ENCODE assay signal across 8 cellular contexts in the genomic region with DNA sequence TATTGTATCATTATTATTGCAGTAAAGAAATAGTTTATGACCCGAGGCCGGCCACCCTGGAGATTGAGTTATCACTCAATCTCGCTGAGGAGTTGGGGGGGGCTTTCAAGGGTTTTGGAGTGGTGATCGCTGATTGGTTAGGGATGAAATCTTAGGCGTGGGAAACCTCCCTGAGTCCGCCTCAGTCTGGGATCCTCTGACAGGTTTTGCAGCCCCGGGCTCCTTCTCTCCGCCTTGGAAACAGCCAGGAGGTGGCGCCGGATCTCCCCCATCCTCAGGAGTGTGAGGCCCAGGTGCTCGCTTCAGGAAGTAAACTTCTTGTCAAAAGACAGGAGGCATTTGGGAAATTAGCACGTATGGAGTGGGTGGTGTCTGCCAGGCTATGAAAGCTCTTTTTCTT. TPM values are rescaled to one million over a fixed set of nuclear protein-coding genes. Genes with fewer than 3 reads are reported as not detected.
DNase-seq lines count a peak whose midpoint lies in the region; ATAC-seq and TF ChIP-seq lines count a peak whose summit lies in the region.

No MANE protein-coding gene starts in this region.

- peak; percentile 85 for DNase-seq in DMS53 (lab: John Stamatoyannopoulos, UW)
- peak; percentile 39 for DNase-seq in KBM-7
- peak; percentile 32 for DNase-seq in SK-N-DZ (ENCODE audit: low spot score)
- DNase-seq in glutamatergic neuron, result peak; percentile 68
- DNase-seq in upper lobe of left lung, result peak in 1 of 2 donors; percentile 83
- no peak for DNase-seq in sigmoid colon

- H3K4me3 Mint-ChIP-seq in glutamatergic neuron (ENCODE audit: unreplicated experiment), result no peak overlapping the region

- intact Hi-C loops in sigmoid colon (cut with DNase I), result no loop called here

- H3K9me3 ChIP-seq in upper lobe of left lung (no peaks in the 10 kb centered on the region), sigmoid colon (no peaks in the 10 kb centered on the region)

- ATAC-seq in upper lobe of left lung (ENCODE audit: low FRiP score in 2 of 2) (peak; percentile 47 to 87), GM21447 (IDR thresholded peaks at IDR 0.05; ENCODE audit: unreplicated experiment) (no peak), GM21367 (IDR thresholded peaks at IDR 0.05; ENCODE audit: unreplicated experiment) (no peak)

- peaks cover 4% of the 10 kb centered on the region for H3K27me3 Mint-ChIP-seq in glutamatergic neuron (ENCODE audit: unreplicated experiment)

- no peaks in the 10 kb centered on the region for H3K9me3 Mint-ChIP-seq in glutamatergic neuron (ENCODE audit: unreplicated experiment)

- H3K4me3 ChIP-seq in upper lobe of left lung (peak overlapping the region in 1 of 4 donors; percentile 22), sigmoid colon (no peak overlapping the region)

- TF ChIP-seq EP300 in upper lobe of left lung (IDR thresholded peaks at IDR 0.05) (no peak), sigmoid colon (IDR thresholded peaks at IDR 0.05) (no peak)

- no peaks in the 10 kb centered on the region for H3K36me3 Mint-ChIP-seq in glutamatergic neuron (ENCODE audit: unreplicated experiment)

- peaks cover 0 to 13% (median 0%) of the 10 kb centered on the region in 4 donors for H3K4me1 ChIP-seq in upper lobe of left lung
- H3K4me1 ChIP-seq in sigmoid colon, result no peaks in the 10 kb centered on the region

- H3K36me3 ChIP-seq in upper lobe of left lung (no peaks in the 10 kb centered on the region), sigmoid colon (no peaks in the 10 kb centered on the region)

- WGBS in upper lobe of left lung, 2 donors, result 9 to 18% methylated on average over 11 to 12 of the region's 12 CpGs
- 4 to 14% methylated on average over 12 of the region's 12 CpGs for WGBS in sigmoid colon, 2 donors

- no peaks in the 10 kb centered on the region for H3K27me3 ChIP-seq in upper lobe of left lung
- H3K27me3 ChIP-seq in sigmoid colon, result peaks cover 0 to 40% (median 6%) of the 10 kb centered on the region in 3 donors

- peaks cover 3% of the 10 kb centered on the region for H3K4me1 Mint-ChIP-seq in glutamatergic neuron (ENCODE audit: low read depth, unreplicated experiment)

- H3K27ac ChIP-seq in upper lobe of left lung (no peak overlapping the region), sigmoid colon (no peak overlapping the region)

- H3K27ac Mint-ChIP-seq in glutamatergic neuron (ENCODE audit: unreplicated experiment), result no peak overlapping the region

- no peak for TF ChIP-seq CTCF in glutamatergic neuron (IDR thresholded peaks at IDR 0.05; ENCODE audit: partially characterized antibody, unreplicated experiment)
- TF ChIP-seq CTCF in upper lobe of left lung (IDR thresholded peaks at IDR 0.05), result peak in 4 of 6 experiments; percentile 8 to 36 (median 12)
- TF ChIP-seq CTCF in sigmoid colon (IDR thresholded peaks at IDR 0.05), result no peak

- in situ Hi-C loops in KBM-7 (cut with MboI; ENCODE audit: low pct_unique_long_range_greater_than_20kb, low sequenced_read_pairs), result no loop called here

- TF ChIP-seq POLR2A in upper lobe of left lung (IDR thresholded peaks at IDR 0.05) (no peak), sigmoid colon (IDR thresholded peaks at IDR 0.05) (no peak)

RNA-seq across cellular contexts. Expression of gene SEC61A1, which starts 41.1 kb away (rescaled TPM):
- polyA plus RNA-seq in SK-N-DZ (2014; cell fraction: cytosol; rRNA removed), result 88.4 and 92.5 TPM in 2 replicates
- 73.1 and 90.5 TPM in 2 replicates for polyA plus RNA-seq in SK-N-DZ (2014; cell fraction: nucleus; rRNA removed)
- 201 TPM for total RNA-seq in glutamatergic neuron (ENCODE audit: unreplicated experiment)
- total RNA-seq in upper lobe of left lung, result 100 to 1,000 TPM in 5 of 6 donors, 10 to 100 TPM in 1; 80.7 to 193 (median 164) TPM
- total RNA-seq in sigmoid colon, result 10 to 100 TPM; 52.3 to 82.5 (median 63.0) TPM
- 100 to 1,000 TPM in 1 of 3 donors, 10 to 100 TPM in 2; 17.4 to 152 (median 20.1) TPM for polyA plus RNA-seq in sigmoid colon

Comparison
In these comparisons a context has a peak if more than half of its experiments do, and no peak if none do; other contexts are left out.
1. CTCF ChIP-seq: peak in upper lobe of left lung (4 of 6); none in glutamatergic neuron (single experiment) and sigmoid colon (0 of 4).
2. ATAC-seq: peak in upper lobe of left lung (2 of 2); none in GM21447 (single experiment) and GM21367 (single experiment).